ENCODE assay signal across 9 cellular contexts in genomic region chr12:39669539-39669938, GRCh38. TPM values are rescaled to one million over a fixed set of nuclear protein-coding genes. Genes with fewer than 3 reads are reported as not detected.
DNase-seq lines count a peak whose midpoint lies in the region; ATAC-seq, FAIRE-seq and TF ChIP-seq lines count a peak whose summit lies in the region.
"Not testable (repeated sequence)": the region's sequence is repeated elsewhere in the genome, so short reads cannot be mapped to it uniquely, and the experiment has no call there.
"Had no signal": no experiment of that assay in that cellular context is flagged by ENCODE, and none has a peak within 500 bp of the region (broad histone marks: within the 10 kb centered on the region; RNA-seq: fewer than 3 reads in every experiment).

No MANE protein-coding gene starts in this region.

- not testable (repeated sequence) for H2BK20ac ChIP-seq in H1 (ENCODE audit: low read length)

- not testable (repeated sequence) for H4K20me1 ChIP-seq in DND-41 (ENCODE audit: insufficient read depth, low read length); OCI-LY1 (ENCODE audit: insufficient read depth, low read length); H1 (replicated peaks in 1 of 2; ENCODE audit: control insufficient read depth in 1 of 2, insufficient read depth in 2 of 2, low read length in 2 of 2)

- H3K9me2 ChIP-seq in OCI-LY1 (ENCODE audit: low read depth, low read length), result not testable (repeated sequence)

- DNase-seq in DND-41, result peak; percentile 36
- peak; percentile 17 for DNase-seq in activated CD4-positive, alpha-beta T cell treated with anti-CD3 and anti-CD28 coated beads, Interleukin-2, amount 50 U/mL, for 1 hour
- peak; percentile 58 for DNase-seq in activated effector memory CD4-positive, alpha-beta T cell treated with Interleukin-2 at 50 U/mL for 16 hours
- not testable (repeated sequence) for DNase-seq in H1 (ENCODE audit: low read depth in 1 of 2, low spot score in 2 of 2); natural killer cell treated with Interleukin-12 subunit alpha and Interleukin-12 subunit beta and Interleukin-15 and Interleukin-18, amount 100 ng/mL, for 72 hours (ENCODE audit: low spot score)

- H3K36me3 ChIP-seq in DND-41 (ENCODE audit: insufficient read depth, low read length); HUES64 (ENCODE audit: insufficient read depth, low read length); OCI-LY1 (ENCODE audit: insufficient read depth, low read length); H1 (ENCODE audit: control insufficient read depth in 2 of 4, insufficient read depth in 4 of 4, low read length in 3 of 4): not testable (repeated sequence)

- not testable (repeated sequence) for H4K8ac ChIP-seq in H1 (ENCODE audit: extremely low read depth, insufficient read depth, low read length)

- not testable (repeated sequence) for H3K4me1 ChIP-seq in DND-41 (ENCODE audit: insufficient read depth, low read length); HUES64 (ENCODE audit: insufficient read depth, low read length); OCI-LY1 (ENCODE audit: insufficient read depth, low read length, severe bottlenecking); H1 (replicated peaks in 1 of 4; ENCODE audit: control insufficient read depth in 3 of 4, insufficient read depth in 4 of 4, low read length in 3 of 4)

- not testable (repeated sequence) for H3K9ac ChIP-seq in DND-41 (ENCODE audit: low read depth, low read length); HUES64 (ENCODE audit: low read depth, low read length); OCI-LY1 (ENCODE audit: low read length); H1 (replicated peaks in 1 of 4; ENCODE audit: extremely low read depth in 1 of 4, low read depth in 3 of 4, low read length in 3 of 4)

- POLR2A ChIA-PET in H1 (lab: Charles Lee; ENCODE audit: partially characterized antibody), result interaction anchor here (0.7 kb wide), 1 partner anchor 352 kb away, joined by 3 read pairs; no protein-coding TSS in a partner anchor

- H3K27me3 ChIP-seq in DND-41 (ENCODE audit: insufficient read depth, low read length, poor library complexity); HUES64 (ENCODE audit: insufficient read depth, low read length); OCI-LY1 (ENCODE audit: insufficient read depth, low read length); H1 (replicated peaks in 1 of 4; ENCODE audit: control insufficient read depth in 3 of 4, extremely low read depth in 1 of 4, insufficient read depth in 3 of 4, low read length in 3 of 4): not testable (repeated sequence)

- H2AK5ac ChIP-seq in H1 (ENCODE audit: low read depth, low read length), result not testable (repeated sequence)

- H3K4ac ChIP-seq in H1 (replicated peaks; ENCODE audit: insufficient read length, low read depth, low read length), result not testable (repeated sequence)

- not testable (repeated sequence) for H3K27ac ChIP-seq in DND-41 (ENCODE audit: low read length); HUES64 (ENCODE audit: low read depth, low read length); OCI-LY1 (ENCODE audit: low read depth, low read length, poor library complexity, severe bottlenecking); H1 (ENCODE audit: low read depth, low read length)

- peaks cover 22% of the 10 kb centered on the region for H3K36me3 Mint-ChIP-seq in natural killer cell treated with Interleukin-12 subunit alpha and Interleukin-12 subunit beta and Interleukin-15 and Interleukin-18, amount 100 ng/mL, for 72 hours

- H3K18ac ChIP-seq in H1 (ENCODE audit: extremely low read depth, low read length), result not testable (repeated sequence)

- peak overlapping the region; percentile 24 for H3K4me3 Mint-ChIP-seq in natural killer cell treated with Interleukin-12 subunit alpha and Interleukin-12 subunit beta and Interleukin-15 and Interleukin-18, amount 100 ng/mL, for 72 hours

- H3K9me3 Mint-ChIP-seq in natural killer cell treated with Interleukin-12 subunit alpha and Interleukin-12 subunit beta and Interleukin-15 and Interleukin-18, amount 100 ng/mL, for 72 hours, result peaks cover 17% of the 10 kb centered on the region

- not testable (repeated sequence) for H2AFZ ChIP-seq in DND-41 (ENCODE audit: low read depth, low read length); OCI-LY1 (ENCODE audit: low read length)
- peak overlapping the region; percentile 32; the same call in 1 of the 2 replicates for H2AFZ ChIP-seq in H1 (ENCODE audit: low read length)

- TF ChIP-seq EP300 in H1 (IDR thresholded peaks at IDR 0.05; ENCODE audit: borderline replicate concordance in 1 of 2, low read depth in 2 of 2, low read length in 2 of 2), result not testable (repeated sequence)

- TF ChIP-seq CTCF in DND-41 (IDR thresholded peaks at IDR 0.05; ENCODE audit: borderline replicate concordance, extremely low read depth, low read length, poor library complexity, severe bottlenecking); H1 (IDR thresholded peaks at IDR 0.05; ENCODE audit: control extremely low read depth in 1 of 3, insufficient read depth in 1 of 3, low read depth in 1 of 3, low read length in 3 of 3): not testable (repeated sequence)
- 0 out of 2 replicates have a peak, but pooled peaks have one; percentile 1 for TF ChIP-seq CTCF in OCI-LY1 (IDR thresholded peaks at IDR 0.05; ENCODE audit: low read length)

- not testable (repeated sequence) for H3K9me3 ChIP-seq in DND-41 (ENCODE audit: insufficient read depth, low read length, severe bottlenecking); HUES64 (ENCODE audit: insufficient read depth, low read depth, low read length); OCI-LY1 (ENCODE audit: low read length); H1 (ENCODE audit: insufficient read depth in 2 of 2, low read depth in 1 of 2, low read length in 1 of 2)

- not testable (repeated sequence) for H4K91ac ChIP-seq in H1 (replicated peaks; ENCODE audit: insufficient read length, low read length)

- not testable (repeated sequence) for H3K14ac ChIP-seq in H1 (ENCODE audit: insufficient read length)

- not testable (repeated sequence) for H3K4me1 Mint-ChIP-seq in natural killer cell treated with Interleukin-12 subunit alpha and Interleukin-12 subunit beta and Interleukin-15 and Interleukin-18, amount 100 ng/mL, for 72 hours (ENCODE audit: low read depth in 2 of 2)

- not testable (repeated sequence) for H3K4me2 ChIP-seq in DND-41 (ENCODE audit: insufficient read depth, low read length)
- H3K4me2 ChIP-seq in OCI-LY1 (ENCODE audit: low read length) (peak overlapping the region; percentile 12; the same call in 1 of the 2 replicates), H1 (ENCODE audit: insufficient read depth in 1 of 2, low read depth in 2 of 2, low read length in 2 of 2) (peak overlapping the region in 1 of 2 experiments; percentile 42; a peak in 1 of 4 replicates)

- not testable (repeated sequence) for H3K27ac Mint-ChIP-seq in natural killer cell treated with Interleukin-12 subunit alpha and Interleukin-12 subunit beta and Interleukin-15 and Interleukin-18, amount 100 ng/mL, for 72 hours

- H3K79me2 ChIP-seq in DND-41 (ENCODE audit: insufficient read depth, low read length); OCI-LY1 (ENCODE audit: insufficient read depth, low read length); H1 (ENCODE audit: control insufficient read depth in 1 of 2, insufficient read depth in 2 of 2, low read length in 2 of 2): not testable (repeated sequence)

- H2BK15ac ChIP-seq in H1 (ENCODE audit: low read length), result not testable (repeated sequence)

- H3K23me2 ChIP-seq in H1 (ENCODE audit: low read depth, low read length), result not testable (repeated sequence)

- H3K79me1 ChIP-seq in H1 (ENCODE audit: low read depth, low read length), result not testable (repeated sequence)

- not testable (repeated sequence) for H3K4me3 ChIP-seq in DND-41 (ENCODE audit: low read depth in 1 of 2, low read length in 2 of 2); OCI-LY1 (ENCODE audit: low read depth, low read length, poor library complexity, severe bottlenecking)
- H3K4me3 ChIP-seq in HUES64 (ENCODE audit: low read length) (peak overlapping the region; percentile 38), H1 (ENCODE audit: extremely low read depth in 1 of 4, insufficient read depth in 2 of 4, low read depth in 3 of 4, low read length in 4 of 4) (peak overlapping the region in 1 of 4 experiments; percentile 24; a peak in 1 of 8 replicates)

- WGBS in HUES64, result 40% methylated on average over 7 of the region's 7 CpGs
- WGBS in H1 (ENCODE audit: extremely low coverage in 1 of 2, insufficient coverage in 1 of 2, insufficient read length in 1 of 2, insufficient replicate concordance in 2 of 2, low coverage in 1 of 2, low lambda C conversion rate in 2 of 2, missing lambda C conversion rate in 1 of 2), 2 experiments, result 46% methylated on average over 7 of the region's 7 CpGs; no CpG with 5 or more reads in 1 of the 2 experiments

- ATAC-seq in DND-41 (ENCODE audit: insufficient read depth, low read depth), result 0 out of 3 replicates have a peak, but pooled peaks have one; percentile 47
- ATAC-seq in natural killer cell treated with Interleukin-12 subunit alpha and Interleukin-12 subunit beta and Interleukin-15 and Interleukin-18, amount 100 ng/mL, for 72 hours, result not testable (repeated sequence)

- not testable (repeated sequence) for TF ChIP-seq POLR2A in H1 (IDR thresholded peaks at IDR 0.05; ENCODE audit: control extremely low read depth in 1 of 2, low read depth in 2 of 2, low read length in 2 of 2)

- not testable (repeated sequence) for TF ChIP-seq RAD21 in H1 (IDR thresholded peaks at IDR 0.05 in 1 of 2, conservative IDR thresholded peaks at IDR 0.05 in 1 of 2; ENCODE audit: low read depth in 2 of 2, low read length in 2 of 2)

- not testable (repeated sequence) for H3K23ac ChIP-seq in H1 (ENCODE audit: insufficient read length)

- CTCF ChIA-PET in H1 (lab: Charles Lee; ENCODE audit: partially characterized antibody), result not testable (repeated sequence)

- not testable (repeated sequence) for H3K56ac ChIP-seq in H1 (replicated peaks; ENCODE audit: insufficient read length, low read depth, low read length)

- not testable (repeated sequence) for H2BK120ac ChIP-seq in H1 (replicated peaks; ENCODE audit: low read depth, low read length)

- FAIRE-seq in H1 (lab: Jason Lieb, UNC), result not testable (repeated sequence)

- H4K5ac ChIP-seq in H1 (ENCODE audit: insufficient read length, low read depth, low read length), result not testable (repeated sequence)

- H2BK12ac ChIP-seq in H1 (ENCODE audit: low read depth, low read length), result not testable (repeated sequence)

- H3K27me3 Mint-ChIP-seq in natural killer cell treated with Interleukin-12 subunit alpha and Interleukin-12 subunit beta and Interleukin-15 and Interleukin-18, amount 100 ng/mL, for 72 hours, result peaks cover 0 to 13% of the 10 kb centered on the region in 2 donors

- not testable (repeated sequence) for H3F3A ChIP-seq in OCI-LY1 (ENCODE audit: insufficient read depth, low read length)

- not testable (repeated sequence) for H2BK5ac ChIP-seq in H1 (ENCODE audit: low read depth, low read length)

RNA-seq across cellular contexts. Expression of gene ABCD2, which starts 49.9 kb away (rescaled TPM):
- polyA plus RNA-seq in HUES64 (2013, experiment 1 of 2), result 0.05 TPM
- polyA plus RNA-seq in HUES64 (2013, experiment 2 of 2), result not detected
- 0.06 TPM in 1 of 2 replicates, not detected in the other for total RNA-seq in H1 (2021; fragmentation: NEBNext Ultra II Directional; extraction: Animal tissue kit (Norgen Biotek cat#: 25700))
- polyA plus RNA-seq in H1 (2011; rRNA removed), result not detected in 2 replicates
- polyA plus RNA-seq in H1 (2011; cell fraction: cytosol; rRNA removed), result not detected
- not detected for polyA plus RNA-seq in H1 (2011; cell fraction: nucleus; rRNA removed)
- not detected in 4 replicates for polyA plus RNA-seq in H1 (2012, experiment 1 of 2)
- polyA plus RNA-seq in H1 (2012, experiment 2 of 2), result not detected
- 0.02 TPM for polyA plus RNA-seq in H1 (2013, experiment 1 of 2)
- polyA plus RNA-seq in H1 (2013, experiment 2 of 2), result 0.02 TPM
- polyA minus RNA-seq in H1 (2011; rRNA and poly(A)+ RNA removed), result not detected in 2 replicates
- polyA minus RNA-seq in H1 (2011; cell fraction: cytosol; rRNA and poly(A)+ RNA removed), result not detected
- not detected for polyA minus RNA-seq in H1 (2011; cell fraction: nucleus; rRNA and poly(A)+ RNA removed)
- 1 to 10 TPM in 1 of 2 donors, under 1 TPM in 1; 0.45 to 3.1 TPM for total RNA-seq in natural killer cell treated with Interleukin-12 subunit alpha and Interleukin-12 subunit beta and Interleukin-15 and Interleukin-18, amount 100 ng/mL, for 72 hours
- total RNA-seq: PC-3 had no signal
- polyA plus RNA-seq: GM23248 had no signal
